Comparison of ENCODE assay signal across 26 cellular contexts in the genomic region with DNA sequence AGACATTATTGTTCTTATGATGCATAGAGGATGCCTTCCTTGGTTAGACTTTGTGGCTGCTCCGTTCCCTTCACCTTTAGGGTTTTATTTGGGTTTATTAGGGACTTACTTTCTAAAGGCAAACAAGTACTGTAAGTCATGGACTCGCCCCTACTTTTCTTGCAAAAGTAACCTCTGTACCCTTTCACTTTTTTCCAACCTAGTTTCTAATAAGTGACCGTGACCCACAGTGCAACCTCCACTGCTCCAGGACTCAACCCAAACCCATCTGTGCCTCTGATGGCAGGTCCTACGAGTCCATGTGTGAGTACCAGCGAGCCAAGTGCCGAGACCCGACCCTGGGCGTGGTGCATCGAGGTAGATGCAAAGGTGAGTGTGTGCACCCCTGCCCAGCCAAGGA.
DNase-seq lines count a peak whose midpoint lies in the region; ATAC-seq, FAIRE-seq and TF ChIP-seq lines count a peak whose summit lies in the region.
"Had no signal": no experiment of that assay in that cellular context is flagged by ENCODE, and none has a peak within 500 bp of the region (broad histone marks: within the 10 kb centered on the region; RNA-seq: fewer than 3 reads in every experiment).

No MANE protein-coding gene starts in this region.

- no peak overlapping the region for H2BK120ac ChIP-seq in neuronal stem cell (ENCODE audit: low read depth, low read length)

- H3K9me3 ChIP-seq in lung (ENCODE audit: control insufficient read depth in 2 of 2, insufficient read depth in 1 of 2, low read length in 1 of 2) (peaks cover 0 to 5% of the 10 kb centered on the region in 2 donors), neuronal stem cell (replicated peaks in 1 of 2; ENCODE audit: control insufficient read depth in 2 of 2, insufficient read depth in 1 of 2, low read depth in 1 of 2, low read length in 2 of 2) (peaks cover 0 to 4% of the 10 kb centered on the region in 2 donors), gastroesophageal sphincter (peaks cover 0 to 4% (median 0%) of the 10 kb centered on the region in 3 donors)
- H3K9me3 ChIP-seq: BE2C had no signal

- no peak overlapping the region for H4K91ac ChIP-seq in neuronal stem cell (ENCODE audit: low read depth, low read length, poor library complexity)

- H3K27ac ChIP-seq in lung (ENCODE audit: low read depth in 1 of 2, low read length in 1 of 2): no peak overlapping the region
- peak overlapping the region; percentile 2 for H3K27ac ChIP-seq in neuronal stem cell (replicated peaks; ENCODE audit: low read length)
- no peak overlapping the region for H3K27ac ChIP-seq in gastroesophageal sphincter
- H3K27ac ChIP-seq: BLaER1 had no signal

- H2BK5ac ChIP-seq in neuronal stem cell (ENCODE audit: low read length): no peak overlapping the region

- TF ChIP-seq CTCF in lung (IDR thresholded peaks at IDR 0.05; ENCODE audit: control extremely low read depth, extremely low read depth): no peak
- no peak for TF ChIP-seq CTCF in gastroesophageal sphincter (IDR thresholded peaks at IDR 0.05)

- H3K79me1 ChIP-seq in neuronal stem cell (ENCODE audit: low read depth, low read length): peaks cover 9% of the 10 kb centered on the region

- no peak overlapping the region for H2BK12ac ChIP-seq in neuronal stem cell (ENCODE audit: low read length)

- H2AFZ ChIP-seq in neuronal stem cell (ENCODE audit: low read length): no peak overlapping the region

- no peak overlapping the region for H2AK5ac ChIP-seq in neuronal stem cell (ENCODE audit: low read depth, low read length)

- no peak for ATAC-seq in lung (ENCODE audit: insufficient read depth, low FRiP score)
- no peak for ATAC-seq in gastroesophageal sphincter
- ATAC-seq in SK-N-SH treated with all-trans-retinoic acid at 6 μM for 48 hours: no peak
- ATAC-seq: GM12878 had no signal

- no peak overlapping the region for H4K8ac ChIP-seq in neuronal stem cell (ENCODE audit: low read depth, low read length)

- no peak overlapping the region for H3K9ac ChIP-seq in neuronal stem cell (ENCODE audit: low read depth, low read length, poor library complexity)
- H3K9ac ChIP-seq: BLaER1 had no signal

- peak; percentile 87 for FAIRE-seq in HTR-8/SVneo (lab: Jason Lieb, UNC)
- FAIRE-seq: A204.1, GM12878, GM12892, GM18507 had no signal

- TF ChIP-seq POLR2A in gastroesophageal sphincter (IDR thresholded peaks at IDR 0.05): no peak

- H3K18ac ChIP-seq in neuronal stem cell (ENCODE audit: low read length): no peak overlapping the region

- H3K36me3 ChIP-seq in lung (ENCODE audit: control insufficient read depth in 2 of 2, insufficient read depth in 2 of 2, low read length in 2 of 2): no peaks in the 10 kb centered on the region
- H3K36me3 ChIP-seq in neuronal stem cell (replicated peaks in 1 of 2; ENCODE audit: control insufficient read depth in 2 of 2, insufficient read depth in 2 of 2, low read length in 2 of 2): peaks cover 32 to 61% of the 10 kb centered on the region in 2 donors
- H3K36me3 ChIP-seq in gastroesophageal sphincter: no peaks in the 10 kb centered on the region
- H3K36me3 ChIP-seq: BE2C, BLaER1 had no signal

- no peaks in the 10 kb centered on the region for H3K27me3 ChIP-seq in lung (ENCODE audit: control insufficient read depth, insufficient read depth)
- H3K27me3 ChIP-seq in neuronal stem cell (ENCODE audit: control insufficient read depth in 3 of 3, insufficient read depth in 3 of 3, low read depth in 1 of 3, low read length in 3 of 3): no peaks in the 10 kb centered on the region
- peaks cover 29% of the 10 kb centered on the region for H3K27me3 ChIP-seq in gastroesophageal sphincter
- H3K27me3 ChIP-seq: BLaER1 had no signal

- no peak overlapping the region for H3K14ac ChIP-seq in neuronal stem cell (ENCODE audit: low read length)

- no peak overlapping the region for H3K4ac ChIP-seq in neuronal stem cell (ENCODE audit: low read length)

- no peak overlapping the region for H3K4me2 ChIP-seq in neuronal stem cell (ENCODE audit: insufficient read depth, low read length, poor library complexity, severe bottlenecking)
- H3K4me2 ChIP-seq: BLaER1 had no signal

- H2BK15ac ChIP-seq in neuronal stem cell (ENCODE audit: low read length): no peak overlapping the region

- H3K23ac ChIP-seq in neuronal stem cell (ENCODE audit: low read depth, low read length, poor library complexity): no peak overlapping the region

- no peak for TF ChIP-seq EP300 in gastroesophageal sphincter (IDR thresholded peaks at IDR 0.05)

- WGBS in lung, 2 donors: 92 to 94% methylated on average over 9 of the region's 9 CpGs
- no CpG with 5 or more reads among the region's 9 CpGs for WGBS in neuronal stem cell (ENCODE audit: extremely low coverage in 2 of 2, insufficient read length in 2 of 2, insufficient replicate concordance in 1 of 2), 2 donors
- 87% methylated on average over 3 of the region's 9 CpGs; no CpG with 5 or more reads in 1 of the 2 donors for WGBS in gastroesophageal sphincter (ENCODE audit: low coverage in 1 of 2), 2 donors

- DNase-seq in HTR-8/SVneo (ENCODE audit: insufficient read length, low spot score): no peak
- no peak for DNase-seq in lung (ENCODE audit: low spot score)
- DNase-seq in neuronal stem cell (ENCODE audit: low spot score): no peak
- DNase-seq in NK-92 (lab: John Stamatoyannopoulos, UW; ENCODE audit: unreplicated experiment): no peak
- DNase-seq: 8988T; ACHN; BE2C; C1 segment of cervical spinal cord; CD4-positive, alpha-beta memory T cell; CD4-positive, CD25-positive, alpha-beta regulatory T cell; CD8-positive, alpha-beta memory T cell; COR-L47; DMS 273 treated with DMSO at 0.1 percent for 48 hours; DMS153; DMS53; DMS79; DND-41; EL; GDM1 had no signal

- H3K4me1 ChIP-seq in lung (ENCODE audit: control insufficient read depth in 2 of 2, insufficient read depth in 2 of 2, low read length in 2 of 2) (no peaks in the 10 kb centered on the region), neuronal stem cell (ENCODE audit: control insufficient read depth in 2 of 2, insufficient read depth in 1 of 2, low read depth in 1 of 2, low read length in 2 of 2) (peaks cover 5 to 17% of the 10 kb centered on the region in 2 donors), gastroesophageal sphincter (no peaks in the 10 kb centered on the region)
- H3K4me1 ChIP-seq: BE2C, BLaER1 had no signal

- H3K4me3 ChIP-seq in lung (peak overlapping the region; percentile 5), neuronal stem cell (ENCODE audit: low read length in 2 of 2) (no peak overlapping the region), gastroesophageal sphincter (no peak overlapping the region)
- H3K4me3 ChIP-seq: BLaER1, GM12878 had no signal

TF ChIP-seq in SK-N-SH treated with all-trans-retinoic acid at 6 μM for 48 hours, 23 proteins besides CTCF, POLR2A, EP300 and RAD21:
- TF ChIP-seq ZC3H10 (CRISPR knock-in tag; IDR thresholded peaks at IDR 0.05): no peak
- TF ChIP-seq CREB5 (CRISPR knock-in tag; IDR thresholded peaks at IDR 0.05; ENCODE audit: low read depth): no peak
- no peak for TF ChIP-seq ARNTL (CRISPR knock-in tag; IDR thresholded peaks at IDR 0.05; ENCODE audit: borderline replicate concordance, low read depth)
- no peak for TF ChIP-seq ZNF8 (CRISPR knock-in tag; IDR thresholded peaks at IDR 0.05)
